In genomic region chr22:46533434-46533833, GRCh38 we compare ENCODE assay signal across 21 cellular contexts. TPM values are rescaled to one million over a fixed set of nuclear protein-coding genes. Genes with fewer than 3 reads are reported as not detected.
DNase-seq lines count a peak whose midpoint lies in the region; ATAC-seq and TF ChIP-seq lines count a peak whose summit lies in the region.
"Had no signal": no experiment of that assay in that cellular context is flagged by ENCODE, and none has a peak within 500 bp of the region (broad histone marks: within the 10 kb centered on the region; RNA-seq: fewer than 3 reads in every experiment).

No MANE protein-coding gene starts in this region.

- H2AFZ ChIP-seq in PC-9 = 0 out of 2 replicates have a peak overlapping the region, but pooled peaks have one; percentile 8

- peak overlapping the region; percentile 34 for H3K4me3 Mint-ChIP-seq in endodermal cell
- H3K4me3 Mint-ChIP-seq in mesothelial cell of epicardium = peak overlapping the region; percentile 15
- H3K4me3 Mint-ChIP-seq in stimulated activated naive B cell treated with anti-CD40 and anti-IgM and Interleukin-4, amounts not matched to agents 10 μg/mL and 1 μg/mL and 100 μg/mL, for 72 hours = no peak overlapping the region
- H3K4me3 Mint-ChIP-seq: stimulated activated effector memory CD8-positive, alpha-beta T cell treated with anti-CD3 and anti-CD28 coated beads, Interleukin-12 subunit alpha, Interleukin-12 subunit beta, amount 100 ng/mL, for 72 hours had no signal

- H3K36me3 ChIP-seq in PC-9 (ENCODE audit: low read depth) (no peaks in the 10 kb centered on the region), endodermal cell (ENCODE audit: control insufficient read depth, insufficient read depth, low read length) (peaks cover 24% of the 10 kb centered on the region)
- H3K36me3 ChIP-seq: adrenal gland, gastrocnemius medialis had no signal

- no TSS peak for BruUV-seq in PC-9 (replicated peaks; lab: Mats Ljungman, UMichigan)

- peaks cover 47% of the 10 kb centered on the region for H3K36me3 Mint-ChIP-seq in endodermal cell (ENCODE audit: low read depth)
- H3K36me3 Mint-ChIP-seq in mesothelial cell of epicardium = peaks cover 24% of the 10 kb centered on the region
- peaks cover 0 to 2% of the 10 kb centered on the region in 2 donors for H3K36me3 Mint-ChIP-seq in stimulated activated naive B cell treated with anti-CD40 and anti-IgM and Interleukin-4, amounts not matched to agents 10 μg/mL and 1 μg/mL and 100 μg/mL, for 72 hours
- H3K36me3 Mint-ChIP-seq: CD8-positive, alpha-beta memory T cell; naive thymus-derived CD4-positive, alpha-beta T cell; stimulated activated effector memory CD8-positive, alpha-beta T cell treated with anti-CD3 and anti-CD28 coated beads, Interleukin-12 subunit alpha, Interleukin-12 subunit beta, amount 100 ng/mL, for 72 hours had no signal

- H4K20me1 ChIP-seq in PC-9 (ENCODE audit: insufficient read depth) = no peaks in the 10 kb centered on the region

- H3K9me3 Mint-ChIP-seq in endodermal cell = peaks cover 26% of the 10 kb centered on the region
- no peaks in the 10 kb centered on the region for H3K9me3 Mint-ChIP-seq in mesothelial cell of epicardium
- no peaks in the 10 kb centered on the region for H3K9me3 Mint-ChIP-seq in stimulated activated naive B cell treated with anti-CD40 and anti-IgM and Interleukin-4, amounts not matched to agents 10 μg/mL and 1 μg/mL and 100 μg/mL, for 72 hours
- H3K9me3 Mint-ChIP-seq: activated T-helper 2 cell treated with anti-CD3 and anti-CD28 coated beads, Interferon-gamma antibody, Interleukin-2, Interleukin-4, amounts not matched to agents 10 μg/mL and 5 μg/mL and 100 μg/mL, durations not matched to agents 14 hours and 24 hours and 36 hours; CD8-positive, alpha-beta memory T cell; naive thymus-derived CD4-positive, alpha-beta T cell; stimulated activated effector memory CD8-positive, alpha-beta T cell treated with anti-CD3 and anti-CD28 coated beads, Interleukin-12 subunit alpha, Interleukin-12 subunit beta, amount 100 ng/mL, for 72 hours; type B pancreatic cell had no signal

- no peak for ATAC-seq in activated CD4-positive, CD25-positive, alpha-beta regulatory T cell treated with anti-CD3 and anti-CD28 coated beads, Interleukin-2, amount 50 U/mL, for 24 hours
- no peak for ATAC-seq in GM19452 (IDR thresholded peaks at IDR 0.05; ENCODE audit: unreplicated experiment)
- no peak for ATAC-seq in stimulated activated naive B cell treated with anti-CD40 and anti-IgM and Interleukin-4, amounts not matched to agents 10 μg/mL and 1 μg/mL and 100 μg/mL, for 72 hours (replicated peaks)
- ATAC-seq: gastrocnemius medialis; naive thymus-derived CD4-positive, alpha-beta T cell; stimulated activated effector memory CD8-positive, alpha-beta T cell treated with anti-CD3 and anti-CD28 coated beads, Interleukin-12 subunit alpha, Interleukin-12 subunit beta, amount 100 ng/mL, for 72 hours; T-helper 17 cell had no signal

- CTCF ChIA-PET in PC-9 (lab: Charles Lee) = no interaction called here

- no peak overlapping the region for H3K9ac ChIP-seq in endodermal cell (ENCODE audit: extremely low read depth, low read length, poor library complexity, severe bottlenecking)

- peak; percentile 86 for DNase-seq in ACHN
- peak; percentile 25 to 74 for DNase-seq in PC-9
- DNase-seq in endodermal cell = peak; percentile 78
- DNase-seq in mesothelial cell of epicardium (ENCODE audit: low spot score in 2 of 2, unreplicated experiment in 2 of 2) = no peak
- no peak for DNase-seq in activated CD4-positive, alpha-beta T cell treated with anti-CD3 and anti-CD28 coated beads for 1 hour
- no peak for DNase-seq in stimulated activated naive B cell treated with anti-CD40 and anti-IgM and Interleukin-4, amounts not matched to agents 10 μg/mL and 1 μg/mL and 100 μg/mL, for 72 hours
- DNase-seq: activated CD4-positive, CD25-positive, alpha-beta regulatory T cell treated with anti-CD3 and anti-CD28 coated beads, Interleukin-2, amount 50 U/mL, for 72 hours; adrenal gland; CD8-positive, alpha-beta memory T cell; cerebellar nuclear complex; gastrocnemius medialis; KBM-7; naive thymus-derived CD4-positive, alpha-beta T cell; NCI-H1105; SHP77 treated with DMSO at 0.1 percent for 48 hours; T-helper 17 cell had no signal

- in situ Hi-C loops in ACHN (cut with HindIII; ENCODE audit: low pct_ligation_motif_present, low pct_unique_long_range_greater_than_20kb, low sequenced_read_pairs) = no loop called here

- H3K4me2 ChIP-seq in PC-9 = peak overlapping the region; percentile 79

- H3K4me1 Mint-ChIP-seq in endodermal cell (peaks cover 21% of the 10 kb centered on the region), mesothelial cell of epicardium (peaks cover 16% of the 10 kb centered on the region)
- H3K4me1 Mint-ChIP-seq in stimulated activated naive B cell treated with anti-CD40 and anti-IgM and Interleukin-4, amounts not matched to agents 10 μg/mL and 1 μg/mL and 100 μg/mL, for 72 hours = peaks cover 2 to 6% of the 10 kb centered on the region in 2 donors

- 89 to 95% methylated on average over 18 to 30 of the region's 30 CpGs for WGBS in endodermal cell (ENCODE audit: insufficient coverage in 1 of 2, insufficient read length in 1 of 2), 2 experiments

- H3K9me3 ChIP-seq in PC-9 (ENCODE audit: insufficient read depth, low read depth) (no peaks in the 10 kb centered on the region), endodermal cell (ENCODE audit: control insufficient read depth, low read length) (peaks cover 4% of the 10 kb centered on the region)
- H3K9me3 ChIP-seq: adrenal gland, gastrocnemius medialis had no signal

- no peak overlapping the region for H3K27ac Mint-ChIP-seq in endodermal cell
- H3K27ac Mint-ChIP-seq in mesothelial cell of epicardium = no peak overlapping the region
- H3K27ac Mint-ChIP-seq in stimulated activated naive B cell treated with anti-CD40 and anti-IgM and Interleukin-4, amounts not matched to agents 10 μg/mL and 1 μg/mL and 100 μg/mL, for 72 hours = no peak overlapping the region
- H3K27ac Mint-ChIP-seq: activated T-helper 2 cell treated with anti-CD3 and anti-CD28 coated beads, Interferon-gamma antibody, Interleukin-2, Interleukin-4, amounts not matched to agents 10 μg/mL and 5 μg/mL and 100 μg/mL, durations not matched to agents 14 hours and 24 hours and 36 hours; CD8-positive, alpha-beta memory T cell; naive thymus-derived CD4-positive, alpha-beta T cell; stimulated activated effector memory CD8-positive, alpha-beta T cell treated with anti-CD3 and anti-CD28 coated beads, Interleukin-12 subunit alpha, Interleukin-12 subunit beta, amount 100 ng/mL, for 72 hours had no signal

- peaks cover 46% of the 10 kb centered on the region for H3K4me1 ChIP-seq in PC-9 (replicated peaks; ENCODE audit: insufficient read depth)
- peaks cover 5% of the 10 kb centered on the region for H3K4me1 ChIP-seq in endodermal cell (ENCODE audit: control insufficient read depth, insufficient read depth, low read length)

- peaks cover 25% of the 10 kb centered on the region for H3K27me3 Mint-ChIP-seq in endodermal cell (ENCODE audit: insufficient read depth)
- peaks cover 28% of the 10 kb centered on the region for H3K27me3 Mint-ChIP-seq in mesothelial cell of epicardium (ENCODE audit: low read depth)
- H3K27me3 Mint-ChIP-seq in stimulated activated naive B cell treated with anti-CD40 and anti-IgM and Interleukin-4, amounts not matched to agents 10 μg/mL and 1 μg/mL and 100 μg/mL, for 72 hours = peaks cover 34 to 59% of the 10 kb centered on the region in 2 donors

- no peaks in the 10 kb centered on the region for H3K9me2 ChIP-seq in PC-9 (ENCODE audit: insufficient read depth)

- H3K4me3 ChIP-seq in PC-9 (peak overlapping the region; percentile 49), endodermal cell (ENCODE audit: low read length) (peak overlapping the region; percentile 62)
- H3K4me3 ChIP-seq: adrenal gland, gastrocnemius medialis had no signal

- H3K27ac ChIP-seq in PC-9 (peak overlapping the region; percentile 57), endodermal cell (ENCODE audit: low read depth, low read length) (no peak overlapping the region)
- H3K27ac ChIP-seq: adrenal gland, gastrocnemius medialis had no signal

- TF ChIP-seq CTCF in PC-9 (conservative IDR thresholded peaks at IDR 0.05) (peak; percentile 74), endodermal cell (conservative IDR thresholded peaks at IDR 0.05) (peak; percentile 15), mesothelial cell of epicardium (IDR thresholded peaks at IDR 0.05; ENCODE audit: unreplicated experiment) (no peak)

- peaks cover 69% of the 10 kb centered on the region for H3K79me2 ChIP-seq in PC-9 (ENCODE audit: low read depth)

- intact Hi-C loops in PC-9 (cut with micrococcal nuclease; ENCODE audit: unreplicated experiment) = no loop called here

- peaks cover 44% of the 10 kb centered on the region for H3F3A ChIP-seq in PC-9 (ENCODE audit: insufficient read depth, low read depth)

- H3K27me3 ChIP-seq in PC-9 (ENCODE audit: insufficient read depth, low read depth) (no peaks in the 10 kb centered on the region), endodermal cell (ENCODE audit: control insufficient read depth, insufficient read depth, low read length, poor library complexity, severe bottlenecking) (peaks cover 16% of the 10 kb centered on the region)

- POLR2A ChIA-PET in PC-9 (lab: Charles Lee; ENCODE audit: unreplicated experiment) = interaction anchor here (0.5 kb wide), 1 partner anchor 181 kb away, joined by 3 read pairs; no protein-coding TSS in a partner anchor

RNA-seq across cellular contexts. Expression of gene CELSR1, which starts 4.0 kb away (rescaled TPM):
- 37.6 and 55.4 TPM in 2 replicates for total RNA-seq in PC-9 (2021)
- 10 to 100 TPM; 24.4 to 34.1 TPM for total RNA-seq in endodermal cell
- 27.1 TPM for polyA plus RNA-seq in endodermal cell (2013, experiment 1 of 2)
- 27.1 TPM for polyA plus RNA-seq in endodermal cell (2013, experiment 2 of 2)
- 17.8 to 18.8 TPM (median 18.4 TPM) in 3 replicates for total RNA-seq in mesothelial cell of epicardium

Comparison
In these comparisons a context has a peak if more than half of its experiments do, and no peak if none do; other contexts are left out.
1. DNase-seq: peak in ACHN (single experiment), PC-9 (2 of 2) and endodermal cell (single experiment); none in mesothelial cell of epicardium (0 of 2), activated CD4-positive, alpha-beta T cell treated with anti-CD3 and anti-CD28 coated beads for 1 hour (single experiment) and stimulated activated naive B cell treated with anti-CD40 and anti-IgM and Interleukin-4, amounts not matched to agents 10 μg/mL and 1 μg/mL and 100 μg/mL, for 72 hours (single experiment).
2. H3K4me3 Mint-ChIP-seq: peak in endodermal cell (single experiment) and mesothelial cell of epicardium (single experiment); none in stimulated activated naive B cell treated with anti-CD40 and anti-IgM and Interleukin-4, amounts not matched to agents 10 μg/mL and 1 μg/mL and 100 μg/mL, for 72 hours (0 of 2).